27 cellular contexts compared by ENCODE assay signal in the genomic region with DNA sequence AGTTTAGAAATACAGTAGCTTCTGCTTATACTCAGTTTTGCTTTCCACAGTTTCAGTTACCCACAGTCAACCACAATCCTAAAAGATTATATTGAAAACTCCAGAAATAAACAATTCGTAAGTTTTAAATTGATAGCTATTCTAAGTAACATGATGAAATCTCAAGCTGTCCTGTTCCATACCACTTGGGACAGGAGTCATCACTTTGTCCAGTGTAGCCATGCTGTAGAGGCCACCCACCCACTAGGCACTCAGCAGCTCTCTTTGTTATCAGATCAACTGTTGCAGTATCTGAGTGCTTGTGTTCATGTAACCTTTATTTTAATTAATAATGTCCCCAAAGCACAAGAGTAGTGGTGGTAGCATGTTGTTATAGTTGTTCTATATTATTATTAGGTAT.
"Had no signal": no experiment of that assay in that cellular context is flagged by ENCODE, and none has a peak within 500 bp of the region (broad histone marks: within the 10 kb centered on the region; RNA-seq: fewer than 3 reads in every experiment).

No MANE protein-coding gene starts in this region.

- H3K4me3 Mint-ChIP-seq: natural killer cell; nephron; neural progenitor cell; stimulated activated memory B cell treated with anti-CD40 and anti-IgM and Interleukin-4, amounts not matched to agents 10 μg/mL and 1 μg/mL and 100 μg/mL, for 72 hours; stimulated activated naive CD8-positive, alpha-beta T cell treated with anti-CD3 and anti-CD28 coated beads, Interleukin-15, amount 100 ng/mL, for 72 hours; type B pancreatic cell had no signal

- DNase-seq: natural killer cell; occipital lobe; ovary; posterior cingulate gyrus; psoas muscle; right cardiac atrium; right lobe of liver; sigmoid colon; spleen; stimulated activated CD4-positive, alpha-beta T cell treated with anti-CD3 and anti-CD28 coated beads, Interleukin-12 subunit alpha, Interleukin-12 subunit beta, amount 100 ng/mL, for 4 hours; stimulated activated CD4-positive, alpha-beta T cell treated with anti-CD3 and anti-CD28 coated beads, Interleukin-1b, Interleukin-23, amount 100 ng/mL, for 48 hours; stimulated activated CD4-positive, alpha-beta T cell treated with anti-CD3 and anti-CD28 coated beads, Interleukin-4, amount 100 ng/mL, for 1 hour; stimulated activated CD4-positive, alpha-beta T cell treated with anti-CD3 and anti-CD28 coated beads, Interleukin-4, amount 100 ng/mL, for 4 hours; stimulated activated CD8-positive, alpha-beta memory T cell treated with anti-CD3 and anti-CD28 coated beads, Interleukin-4, amount 100 ng/mL, for 48 hours; stimulated activated naive CD4-positive, alpha-beta T cell; stimulated activated naive CD8-positive, alpha-beta T cell treated with anti-CD3 and anti-CD28 coated beads, Interleukin-15, amount 100 ng/mL, for 72 hours; stimulated activated naive CD8-positive, alpha-beta T cell treated with anti-CD3 and anti-CD28 coated beads, Interleukin-15, Interleukin-2, amounts not matched to agents 100 U/mL and 50 U/mL, for 24 hours; substantia nigra; tibial artery; transverse colon; upper lobe of right lung; uterus had no signal

- H3K36me3 Mint-ChIP-seq: natural killer cell; neural progenitor cell; stimulated activated memory B cell treated with anti-CD40 and anti-IgM and Interleukin-4, amounts not matched to agents 10 μg/mL and 1 μg/mL and 100 μg/mL, for 72 hours; type B pancreatic cell had no signal

- H3K27me3 Mint-ChIP-seq: progenitor cell of endocrine pancreas; stimulated activated memory B cell treated with anti-CD40 and anti-IgM and Interleukin-4, amounts not matched to agents 10 μg/mL and 1 μg/mL and 100 μg/mL, for 72 hours; type B pancreatic cell had no signal

- H3K4me1 Mint-ChIP-seq: natural killer cell; nephron; neural progenitor cell; stimulated activated memory B cell treated with anti-CD40 and anti-IgM and Interleukin-4, amounts not matched to agents 10 μg/mL and 1 μg/mL and 100 μg/mL, for 72 hours; stimulated activated naive CD8-positive, alpha-beta T cell treated with anti-CD3 and anti-CD28 coated beads, Interleukin-15, amount 100 ng/mL, for 72 hours had no signal

- H3K9me3 Mint-ChIP-seq: neural progenitor cell; stimulated activated memory B cell treated with anti-CD40 and anti-IgM and Interleukin-4, amounts not matched to agents 10 μg/mL and 1 μg/mL and 100 μg/mL, for 72 hours; type B pancreatic cell had no signal

- H3K27ac Mint-ChIP-seq: natural killer cell; nephron; neural progenitor cell; progenitor cell of endocrine pancreas; stimulated activated memory B cell treated with anti-CD40 and anti-IgM and Interleukin-4, amounts not matched to agents 10 μg/mL and 1 μg/mL and 100 μg/mL, for 72 hours; stimulated activated naive CD8-positive, alpha-beta T cell treated with anti-CD3 and anti-CD28 coated beads, Interleukin-15, amount 100 ng/mL, for 72 hours; type B pancreatic cell had no signal

- ATAC-seq: natural killer cell; psoas muscle; right lobe of liver; stimulated activated memory B cell treated with anti-CD40 and anti-IgM and Interleukin-4, amounts not matched to agents 10 μg/mL and 1 μg/mL and 100 μg/mL, for 72 hours; stimulated activated naive CD8-positive, alpha-beta T cell treated with anti-CD3 and anti-CD28 coated beads, Interleukin-15, amount 100 ng/mL, for 72 hours; stimulated activated naive CD8-positive, alpha-beta T cell treated with anti-CD3 and anti-CD28 coated beads, Interleukin-15, Interleukin-2, amounts not matched to agents 100 U/mL and 50 U/mL, for 24 hours; upper lobe of right lung had no signal
